ENCODE assay signal across 14 cellular contexts in the genomic region with DNA sequence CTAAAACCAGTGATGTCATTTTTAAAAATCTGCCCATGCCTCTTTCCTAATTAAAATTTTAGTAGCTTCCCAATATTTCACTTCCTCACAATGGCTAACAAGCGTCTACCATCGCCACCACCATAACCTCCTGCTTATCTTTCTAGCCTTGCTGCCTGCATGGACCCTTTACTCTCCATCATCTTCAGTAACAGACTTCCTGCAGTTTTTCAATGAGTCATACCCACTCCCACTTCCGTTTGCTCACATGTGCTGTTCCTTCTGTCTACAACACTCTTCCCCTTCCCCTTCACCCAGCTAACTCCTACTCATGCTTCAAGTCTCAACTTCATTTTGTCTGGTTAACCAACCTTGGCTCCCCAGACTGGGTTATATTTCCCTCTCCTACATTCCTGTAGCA. TPM values are rescaled to one million over a fixed set of nuclear protein-coding genes. Genes with fewer than 3 reads are reported as not detected.
DNase-seq lines count a peak whose midpoint lies in the region; ATAC-seq and TF ChIP-seq lines count a peak whose summit lies in the region.
"Had no signal": no experiment of that assay in that cellular context is flagged by ENCODE, and none has a peak within 500 bp of the region (broad histone marks: within the 10 kb centered on the region; RNA-seq: fewer than 3 reads in every experiment).

No MANE protein-coding gene starts in this region.

- no TSS peak for BruUV-seq in Calu3 (replicated peaks; lab: Mats Ljungman, UMichigan)

- TF ChIP-seq CTCF in epithelial cell of esophagus (IDR thresholded peaks at IDR 0.05; ENCODE audit: insufficient read depth, low read depth, low read length, missing control alignments) (no peak), Calu3 (IDR thresholded peaks at IDR 0.05; ENCODE audit: unreplicated experiment) (no peak)

- peak overlapping the region; percentile 19 to 87 (median 74) for H3K4me3 Mint-ChIP-seq in CD8-positive, alpha-beta memory T cell
- no peak overlapping the region for H3K4me3 Mint-ChIP-seq in Calu3 (ENCODE audit: low read depth, unreplicated experiment)

- intact Hi-C loops in Calu3 (cut with micrococcal nuclease; ENCODE audit: unreplicated experiment) = no loop called here

- H3K4me3 ChIP-seq in CD8-positive, alpha-beta memory T cell (ENCODE audit: low read length) = no peak overlapping the region
- H3K4me3 ChIP-seq in Jurkat, Clone E6-1 (ENCODE audit: low read length) = no peak overlapping the region
- H3K4me3 ChIP-seq in epithelial cell of esophagus (ENCODE audit: low read length) = no peak overlapping the region
- H3K4me3 ChIP-seq: SK-N-MC had no signal

- DNase-seq in CD8-positive, alpha-beta memory T cell = no peak
- peak; percentile 73 for DNase-seq in Jurkat, Clone E6-1 (ENCODE audit: low read depth, low spot score)
- DNase-seq in T-helper 22 cell (ENCODE audit: low read depth) = peak; percentile 21
- DNase-seq in epithelial cell of esophagus (ENCODE audit: low read depth) = peak; percentile 8
- DNase-seq in Calu3 = no peak
- no peak for DNase-seq in glomerular visceral epithelial cell (ENCODE audit: extremely low spot score)
- DNase-seq in LoVo (ENCODE audit: low spot score) = no peak
- DNase-seq: DMS153; midbrain; NCI-H1092 treated with DMSO at 0.1 percent for 48 hours; NCI-H526 treated with DMSO at 0.1 percent for 48 hours; stimulated activated CD4-positive, alpha-beta T cell treated with anti-CD3 and anti-CD28 coated beads, Interleukin-4, amount 100 ng/mL, for 24 hours had no signal

- H3K4me1 ChIP-seq in CD8-positive, alpha-beta memory T cell (ENCODE audit: insufficient read depth, low read length) = peaks cover 90% of the 10 kb centered on the region

- peaks cover 80 to 90% (median 87%) of the 10 kb centered on the region in 3 donors for H3K4me1 Mint-ChIP-seq in CD8-positive, alpha-beta memory T cell
- H3K4me1 Mint-ChIP-seq in Calu3 (ENCODE audit: low read depth, unreplicated experiment) = peaks cover 9% of the 10 kb centered on the region

- no peak overlapping the region for H3K27ac ChIP-seq in CD8-positive, alpha-beta memory T cell (ENCODE audit: low read depth, low read length)
- H3K27ac ChIP-seq: SK-N-MC had no signal

- no peak for ATAC-seq in GM18520 (IDR thresholded peaks at IDR 0.05; ENCODE audit: unreplicated experiment)

- peak overlapping the region; percentile 71 to 99 (median 99) for H3K27ac Mint-ChIP-seq in CD8-positive, alpha-beta memory T cell
- no peak overlapping the region for H3K27ac Mint-ChIP-seq in Calu3 (ENCODE audit: unreplicated experiment)

- no peaks in the 10 kb centered on the region for H3K9me3 Mint-ChIP-seq in CD8-positive, alpha-beta memory T cell
- H3K9me3 Mint-ChIP-seq in Calu3 (ENCODE audit: low read depth, unreplicated experiment) = peaks cover 3% of the 10 kb centered on the region

- H3K36me3 Mint-ChIP-seq in CD8-positive, alpha-beta memory T cell = no peaks in the 10 kb centered on the region
- no peaks in the 10 kb centered on the region for H3K36me3 Mint-ChIP-seq in Calu3 (ENCODE audit: insufficient read depth, unreplicated experiment)

- H3K27me3 ChIP-seq in CD8-positive, alpha-beta memory T cell (ENCODE audit: insufficient read depth, low read length, poor library complexity, severe bottlenecking) = no peaks in the 10 kb centered on the region

- POLR2A ChIA-PET in CD8-positive, alpha-beta memory T cell (lab: Charles Lee) = interaction anchor here (0.7 kb wide), 2 partner anchors 11 to 16 kb away, joined by 3 to 4 read pairs; no protein-coding TSS in a partner anchor

- H3K9me3 ChIP-seq in CD8-positive, alpha-beta memory T cell (ENCODE audit: low read length) = no peaks in the 10 kb centered on the region

- H3K27me3 Mint-ChIP-seq in CD8-positive, alpha-beta memory T cell = no peaks in the 10 kb centered on the region
- H3K27me3 Mint-ChIP-seq in Calu3 (ENCODE audit: unreplicated experiment) = no peaks in the 10 kb centered on the region

- no peaks in the 10 kb centered on the region for H3K36me3 ChIP-seq in CD8-positive, alpha-beta memory T cell (ENCODE audit: insufficient read depth, low read length)

- CTCF ChIA-PET in CD8-positive, alpha-beta memory T cell (lab: Charles Lee) = interaction anchor here (1.7 to 6.9 kb wide), 2 partner anchors 11 to 52 kb away, joined by 4 to 67 read pairs; no protein-coding TSS in a partner anchor
- CTCF ChIA-PET in Calu3 (lab: Charles Lee) = no interaction called here

RNA-seq across cellular contexts. Expression of gene SKAP1, which starts 12.8 kb away (rescaled TPM):
- total RNA-seq in CD8-positive, alpha-beta memory T cell = 10 to 100 TPM; 50.5 to 56.0 TPM
- polyA plus RNA-seq in CD8-positive, alpha-beta memory T cell = 264 TPM
- polyA plus RNA-seq in Jurkat, Clone E6-1 (2012; ENCODE audit: insufficient read depth, insufficient read length) = 35.2 TPM
- total RNA-seq in Calu3 (2022) = 4.4 and 9.3 TPM in 2 replicates

Comparison
In these comparisons a context has a peak if more than half of its experiments do, and no peak if none do; other contexts are left out.
1. DNase-seq: peak in Jurkat, Clone E6-1 (single experiment), T-helper 22 cell (single experiment) and epithelial cell of esophagus (single experiment); none in CD8-positive, alpha-beta memory T cell (0 of 5), Calu3 (single experiment), glomerular visceral epithelial cell (single experiment) and LoVo (single experiment).